18 cellular contexts compared by ENCODE assay signal in the genomic region with DNA sequence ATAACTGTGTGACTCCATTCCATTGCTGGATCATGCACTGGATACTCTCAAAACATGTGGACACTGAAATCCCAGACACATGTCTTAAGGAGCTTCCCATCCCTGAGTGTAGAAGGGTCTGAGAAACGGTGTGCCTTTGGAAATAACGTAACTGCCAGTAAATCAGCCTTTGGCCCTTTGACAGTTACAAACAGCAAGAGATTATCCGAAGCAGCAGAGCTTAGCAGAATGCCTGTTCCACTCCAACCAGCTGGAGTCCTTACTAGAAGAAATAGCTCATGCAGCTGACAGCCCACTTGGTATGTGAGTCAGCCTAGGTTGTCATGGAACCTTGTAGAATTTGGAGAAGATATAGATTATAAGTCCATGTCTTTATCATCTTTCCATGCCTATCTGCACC. TPM values are rescaled to one million over a fixed set of nuclear protein-coding genes. Genes with fewer than 3 reads are reported as not detected.
DNase-seq lines count a peak whose midpoint lies in the region; ATAC-seq and TF ChIP-seq lines count a peak whose summit lies in the region.
"Had no signal": no experiment of that assay in that cellular context is flagged by ENCODE, and none has a peak within 500 bp of the region (broad histone marks: within the 10 kb centered on the region; RNA-seq: fewer than 3 reads in every experiment).

No MANE protein-coding gene starts in this region.

- no peak for TF ChIP-seq POLR2A in gastroesophageal sphincter (IDR thresholded peaks at IDR 0.05)

- in situ Hi-C loops in G401 (cut with HindIII; ENCODE audit: low sequenced_read_pairs): no loop called here

- DNase-seq in G401 (ENCODE audit: low spot score) (peak; percentile 40), NCI-H1694 treated with DMSO at 0.1 percent for 48 hours (lab: John Stamatoyannopoulos, UW) (peak; percentile 45), middle frontal gyrus (ENCODE audit: extremely low spot score, low spot score) (no peak), natural killer cell (no peak), caudate nucleus (lab: John Stamatoyannopoulos, UW) (no peak)
- DNase-seq: BE2C; CD4-positive, alpha-beta memory T cell; H7; NCI-H1105 treated with DMSO at 0.1 percent for 48 hours; NCI-H1930; NCI-H2171; NCI-H446 treated with DMSO at 0.1 percent for 48 hours; NCI-H774 had no signal

- H3K4me3 Mint-ChIP-seq in natural killer cell: no peak overlapping the region
- H3K4me3 Mint-ChIP-seq: CD4-positive, alpha-beta memory T cell had no signal

- no peak overlapping the region for H3K4me3 ChIP-seq in gastroesophageal sphincter
- no peak overlapping the region for H3K4me3 ChIP-seq in rectal smooth muscle tissue (ENCODE audit: low read length)

- H3K4me1 Mint-ChIP-seq in natural killer cell: no peaks in the 10 kb centered on the region
- H3K4me1 Mint-ChIP-seq: CD4-positive, alpha-beta memory T cell had no signal

- WGBS in gastroesophageal sphincter (ENCODE audit: low coverage in 1 of 2), 2 donors: 9 to 23% methylated on average over 3 of the region's 3 CpGs

- H3K4me1 ChIP-seq in gastroesophageal sphincter: peaks cover 13 to 82% (median 14%) of the 10 kb centered on the region in 3 donors
- H3K4me1 ChIP-seq in rectal smooth muscle tissue (ENCODE audit: control insufficient read depth, insufficient read depth, low read length): peaks cover 60% of the 10 kb centered on the region
- H3K4me1 ChIP-seq: BE2C had no signal

- no peak for ATAC-seq in gastroesophageal sphincter
- ATAC-seq in natural killer cell: no peak
- no peak for ATAC-seq in HG03469 (IDR thresholded peaks at IDR 0.05; ENCODE audit: unreplicated experiment)
- ATAC-seq: HepG2 had no signal

- TF ChIP-seq CTCF in gastroesophageal sphincter (IDR thresholded peaks at IDR 0.05): no peak
- TF ChIP-seq CTCF in natural killer cell (IDR thresholded peaks at IDR 0.05): no peak

- no peak for TF ChIP-seq EP300 in gastroesophageal sphincter (IDR thresholded peaks at IDR 0.05)

- peak overlapping the region; percentile 1 to 90 (median 78) for H3K27ac ChIP-seq in gastroesophageal sphincter
- peak overlapping the region; percentile 42 for H3K27ac ChIP-seq in rectal smooth muscle tissue (ENCODE audit: low read depth, low read length)
- no peak overlapping the region for H3K27ac ChIP-seq in caudate nucleus (ENCODE audit: low read depth, low read length)

- no peak overlapping the region for H3K27ac Mint-ChIP-seq in natural killer cell
- H3K27ac Mint-ChIP-seq: CD4-positive, alpha-beta memory T cell had no signal

- H3K9me3 Mint-ChIP-seq in natural killer cell: no peaks in the 10 kb centered on the region

- H3K27me3 ChIP-seq in gastroesophageal sphincter (no peaks in the 10 kb centered on the region), rectal smooth muscle tissue (ENCODE audit: control insufficient read depth, insufficient read depth, low read length) (no peaks in the 10 kb centered on the region)
- H3K27me3 ChIP-seq: BE2C had no signal

- no peak overlapping the region for H3K9ac ChIP-seq in rectal smooth muscle tissue (ENCODE audit: low read length)

- H3K36me3 Mint-ChIP-seq in natural killer cell: no peaks in the 10 kb centered on the region
- H3K36me3 Mint-ChIP-seq: CD4-positive, alpha-beta memory T cell had no signal

- no peaks in the 10 kb centered on the region for H3K9me3 ChIP-seq in gastroesophageal sphincter
- H3K9me3 ChIP-seq: BE2C had no signal

- intact Hi-C loops in natural killer cell (cut with micrococcal nuclease): no loop called here

- peaks cover 0 to 40% of the 10 kb centered on the region in 2 donors for H3K36me3 ChIP-seq in gastroesophageal sphincter
- H3K36me3 ChIP-seq in rectal smooth muscle tissue (ENCODE audit: control insufficient read depth, insufficient read depth, low read length): peaks cover 7% of the 10 kb centered on the region
- H3K36me3 ChIP-seq: BE2C had no signal

- peaks cover 0 to 3% of the 10 kb centered on the region in 2 donors for H3K27me3 Mint-ChIP-seq in natural killer cell (ENCODE audit: low read depth in 2 of 2)

RNA-seq across cellular contexts. Expression of gene TMEM252, which starts 7.0 kb away (rescaled TPM):
- not detected in 2 replicates for total RNA-seq in G401 (2014; rRNA removed; shearing (Covaris generic))
- total RNA-seq in gastroesophageal sphincter (under 1 TPM in 1 of 4 donors, not detected in 3; 0.67 TPM), natural killer cell (not detected)
- total RNA-seq: CD4-positive, alpha-beta memory T cell; H7; HepG2; RPMI7951 had no signal

Comparison
In these comparisons a context has a peak if more than half of its experiments do, and no peak if none do; other contexts are left out.
1. DNase-seq: peak in G401 (single experiment) and NCI-H1694 treated with DMSO at 0.1 percent for 48 hours (single experiment); none in middle frontal gyrus (single experiment), natural killer cell (single experiment) and caudate nucleus (0 of 61).